1 cellular context compared by ENCODE assay signal in the genomic region with DNA sequence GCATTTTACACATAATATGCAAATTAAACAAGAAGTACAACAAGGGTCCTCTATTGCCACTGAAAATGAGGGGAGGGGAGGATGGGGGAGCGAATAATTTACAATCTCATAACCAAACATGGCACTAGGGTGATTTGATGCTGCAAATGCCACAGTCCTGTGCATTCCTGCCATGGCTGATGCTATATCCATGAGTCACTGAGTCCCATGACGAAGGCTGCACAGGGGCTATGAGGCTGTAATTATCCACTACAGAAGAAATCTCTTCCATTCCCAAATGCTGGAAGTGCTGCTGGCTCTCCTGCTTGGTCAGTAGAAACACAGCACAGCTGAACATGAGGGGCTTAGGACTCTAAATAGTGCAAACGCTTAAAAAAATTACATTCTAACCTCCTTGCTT.
TF ChIP-seq lines count a peak whose summit lies in the region.

No MANE protein-coding gene starts in this region.

TF ChIP-seq in IMR-90, 13 proteins besides CTCF, POLR2A, EP300 and RAD21 (continued from another document):
- TF ChIP-seq MAFK (IDR thresholded peaks at IDR 0.05; ENCODE audit: low read depth, low read length), result no peak
- no peak for TF ChIP-seq MAZ (IDR thresholded peaks at IDR 0.05; ENCODE audit: borderline replicate concordance, low read depth, low read length)
